Comparison of ENCODE assay signal across 14 cellular contexts in the genomic region with DNA sequence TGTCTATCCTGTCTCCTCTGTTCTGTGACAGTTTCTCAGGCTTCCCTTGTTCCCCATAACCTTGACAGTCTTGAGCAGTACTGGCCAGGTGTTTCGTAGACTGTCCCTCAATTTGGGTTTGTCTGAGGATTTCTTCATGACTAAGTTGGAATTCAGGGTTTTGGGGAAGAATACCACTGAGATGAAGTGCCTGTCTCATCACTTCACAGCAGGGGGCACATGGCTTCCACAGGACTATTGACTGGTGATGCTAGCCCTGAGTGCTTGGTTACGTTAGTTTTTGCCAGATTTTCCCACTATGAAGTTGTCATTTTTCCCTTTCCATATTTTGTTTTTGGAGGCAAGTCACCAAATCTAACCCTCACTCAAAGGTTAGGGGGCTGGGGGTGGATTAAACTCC. TPM values are rescaled to one million over a fixed set of nuclear protein-coding genes. Genes with fewer than 3 reads are reported as not detected.
DNase-seq lines count a peak whose midpoint lies in the region; ATAC-seq and TF ChIP-seq lines count a peak whose summit lies in the region.
"Had no signal": no experiment of that assay in that cellular context is flagged by ENCODE, and none has a peak within 500 bp of the region (broad histone marks: within the 10 kb centered on the region; RNA-seq: fewer than 3 reads in every experiment).

No MANE protein-coding gene starts in this region.

- no peaks in the 10 kb centered on the region for H3K4me1 ChIP-seq in left ventricle myocardium inferior
- no peaks in the 10 kb centered on the region for H3K4me1 ChIP-seq in heart left ventricle
- no peaks in the 10 kb centered on the region for H3K4me1 ChIP-seq in RWPE2 (ENCODE audit: insufficient read depth, poor library complexity, severe bottlenecking)
- H3K4me1 ChIP-seq: parathyroid adenoma had no signal

- H3K4me3 ChIP-seq in left ventricle myocardium inferior (no peak overlapping the region), heart left ventricle (no peak overlapping the region), RWPE2 (ENCODE audit: severe bottlenecking) (no peak overlapping the region), fibroblast of the aortic adventitia (ENCODE audit: low read depth, low read length) (no peak overlapping the region)

- no peaks in the 10 kb centered on the region for H3K27me3 ChIP-seq in left ventricle myocardium inferior (ENCODE audit: low read depth)
- no peaks in the 10 kb centered on the region for H3K27me3 ChIP-seq in heart left ventricle
- H3K27me3 ChIP-seq in RWPE2 (ENCODE audit: insufficient read depth, poor library complexity, severe bottlenecking) = no peaks in the 10 kb centered on the region

- intact Hi-C loops in left ventricle myocardium inferior (cut with micrococcal nuclease) = no loop called here
- intact Hi-C loops in heart left ventricle (cut with DNase I) = no loop called here

- DNase-seq in left ventricle myocardium inferior (no peak), heart left ventricle (no peak), RWPE2 (ENCODE audit: low spot score) (no peak), fibroblast of the aortic adventitia (ENCODE audit: low read depth) (no peak), GM19238 (ENCODE audit: insufficient read length, low spot score) (no peak)
- peak; percentile 6 for DNase-seq in stimulated activated CD8-positive, alpha-beta memory T cell treated with anti-CD3 and anti-CD28 coated beads, Interleukin-4, amount 100 ng/mL, for 48 hours
- no peak for DNase-seq in central memory CD4-positive, alpha-beta T cell
- DNase-seq: C1 segment of cervical spinal cord, left colon, NCI-H1436 treated with DMSO at 0.1 percent for 48 hours, substantia nigra had no signal

- H3K27ac ChIP-seq in left ventricle myocardium inferior (replicated peaks) (no peak overlapping the region), heart left ventricle (no peak overlapping the region), RWPE2 (ENCODE audit: poor library complexity, severe bottlenecking) (no peak overlapping the region)
- H3K27ac ChIP-seq: parathyroid adenoma had no signal

- H3K9me3 ChIP-seq in left ventricle myocardium inferior (replicated peaks) = no peaks in the 10 kb centered on the region
- H3K9me3 ChIP-seq in heart left ventricle = no peaks in the 10 kb centered on the region
- no peaks in the 10 kb centered on the region for H3K9me3 ChIP-seq in RWPE2 (ENCODE audit: severe bottlenecking)

- TF ChIP-seq CTCF in left ventricle myocardium inferior (IDR thresholded peaks at IDR 0.05; ENCODE audit: borderline replicate concordance) = peak; percentile 22
- TF ChIP-seq CTCF in heart left ventricle (IDR thresholded peaks at IDR 0.05) = peak in 4 of 12 donors; percentile 5 to 22 (median 14)
- peak; percentile 39 for TF ChIP-seq CTCF in RWPE2 (IDR thresholded peaks at IDR 0.05; ENCODE audit: poor library complexity, severe bottlenecking)
- peak; percentile 25 for TF ChIP-seq CTCF in fibroblast of the aortic adventitia (IDR thresholded peaks at IDR 0.05; ENCODE audit: insufficient read depth, low read length)

- WGBS in heart left ventricle, 4 donors = 65 to 74% (median 68%) methylated on average over 2 of the region's 2 CpGs

- ATAC-seq in heart left ventricle (no peak), RWPE2 (ENCODE audit: low read depth) (0 out of 3 replicates have a peak, but pooled peaks have one; percentile 46), HG03457 (IDR thresholded peaks at IDR 0.05; ENCODE audit: unreplicated experiment) (no peak)
- ATAC-seq: left colon had no signal

- TF ChIP-seq POLR2A in heart left ventricle (IDR thresholded peaks at IDR 0.05) = no peak

- H3K36me3 ChIP-seq in left ventricle myocardium inferior (no peaks in the 10 kb centered on the region), heart left ventricle (peaks cover 0 to 7% (median 0%) of the 10 kb centered on the region in 9 donors), RWPE2 (ENCODE audit: low read depth) (no peaks in the 10 kb centered on the region)

RNA-seq across cellular contexts. Expression of a gene that starts 45.7 kb away (rescaled TPM):
- not detected for total RNA-seq in left ventricle myocardium inferior
- under 1 TPM in 1 of 9 donors, not detected in 8; 0.29 TPM for total RNA-seq in heart left ventricle
- not detected for polyA plus RNA-seq in heart left ventricle
- total RNA-seq in fibroblast of the aortic adventitia (ENCODE audit: low replicate concordance) = not detected in 2 replicates
- total RNA-seq: endothelial cell of umbilical vein had no signal

RNA-seq across cellular contexts. Expression of a gene that starts 53.7 kb away (rescaled TPM):
- total RNA-seq in left ventricle myocardium inferior = 5.7 TPM
- total RNA-seq in heart left ventricle = 1 to 10 TPM; 3.0 to 6.6 (median 4.6) TPM
- polyA plus RNA-seq in heart left ventricle = 1 to 10 TPM; 2.4 to 2.5 TPM
- 5.4 and 5.5 TPM in 2 replicates for total RNA-seq in fibroblast of the aortic adventitia (ENCODE audit: low replicate concordance)

RNA-seq across cellular contexts. Expression of a gene that starts 54.1 kb away (rescaled TPM):
- total RNA-seq in left ventricle myocardium inferior (337 TPM), heart left ventricle (100 to 1,000 TPM; 193 to 496 (median 352) TPM), fibroblast of the aortic adventitia (ENCODE audit: low replicate concordance) (278 and 356 TPM in 2 replicates)
- polyA plus RNA-seq in heart left ventricle = 100 to 1,000 TPM; 124 to 254 TPM
